19 cellular contexts compared by ENCODE assay signal in the genomic region with DNA sequence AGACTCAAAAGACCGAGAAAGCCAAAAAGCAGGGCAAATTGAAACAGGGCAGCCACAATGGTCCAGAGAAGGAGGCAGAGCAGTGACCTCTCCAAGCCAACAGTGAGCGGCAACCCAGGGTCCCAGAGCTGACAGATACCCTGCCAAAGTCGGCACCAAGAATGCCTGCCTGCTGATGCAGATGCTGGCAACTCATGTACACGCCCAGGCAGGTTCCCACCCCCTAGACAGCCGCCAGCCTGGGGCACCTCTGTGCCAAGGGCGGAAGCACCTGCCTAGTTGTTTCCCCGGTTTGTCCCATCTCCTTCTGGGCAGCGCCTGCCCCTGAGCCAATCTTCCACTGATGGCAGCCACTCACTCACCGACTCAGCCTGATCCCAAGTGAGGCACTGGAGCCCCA. TPM values are rescaled to one million over a fixed set of nuclear protein-coding genes. Genes with fewer than 3 reads are reported as not detected.
A peak's percentile ranks its signal among the peaks of the same experiment; 100 is the strongest.
DNase-seq lines count a peak whose midpoint lies in the region; ATAC-seq, FAIRE-seq and TF ChIP-seq lines count a peak whose summit lies in the region.
"Had no signal": no experiment of that assay in that cellular context is flagged by ENCODE, and none has a peak within 500 bp of the region (broad histone marks: within the 10 kb centered on the region; RNA-seq: fewer than 3 reads in every experiment).

No MANE protein-coding gene starts in this region.

- H3K36me3 Mint-ChIP-seq in stimulated activated effector memory CD8-positive, alpha-beta T cell treated with anti-CD3 and anti-CD28 coated beads, Interleukin-12 subunit alpha, Interleukin-12 subunit beta, amount 100 ng/mL, for 72 hours = no peaks in the 10 kb centered on the region
- H3K36me3 Mint-ChIP-seq: activated CD4-positive, alpha-beta memory T cell treated with anti-CD3 and anti-CD28 coated beads for 36 hours; memory B cell had no signal

- FAIRE-seq in kidney (lab: Jason Lieb, UNC) = no peak

- ATAC-seq in stimulated activated effector memory CD8-positive, alpha-beta T cell treated with anti-CD3 and anti-CD28 coated beads, Interleukin-12 subunit alpha, Interleukin-12 subunit beta, amount 100 ng/mL, for 72 hours = no peak
- ATAC-seq: CD8-positive, alpha-beta T cell had no signal

- H3K9me3 ChIP-seq in mammary epithelial cell (replicated peaks; ENCODE audit: insufficient read depth, low read length) = no peaks in the 10 kb centered on the region
- H3K9me3 ChIP-seq in kidney (ENCODE audit: control insufficient read depth in 1 of 2, low read length in 2 of 2) = no peaks in the 10 kb centered on the region

- H3K4me3 ChIP-seq in mammary epithelial cell (replicated peaks in 1 of 3; ENCODE audit: insufficient read depth in 1 of 3, low read depth in 2 of 3, low read length in 3 of 3) (no peak overlapping the region), kidney (ENCODE audit: low read length in 2 of 2) (no peak overlapping the region)
- H3K4me3 ChIP-seq: cardiac muscle cell, hepatocyte had no signal

- no peaks in the 10 kb centered on the region for H3K9me3 Mint-ChIP-seq in stimulated activated effector memory CD8-positive, alpha-beta T cell treated with anti-CD3 and anti-CD28 coated beads, Interleukin-12 subunit alpha, Interleukin-12 subunit beta, amount 100 ng/mL, for 72 hours
- H3K9me3 Mint-ChIP-seq: activated CD4-positive, alpha-beta memory T cell treated with anti-CD3 and anti-CD28 coated beads for 36 hours; CD8-positive, alpha-beta T cell; HFFc6; memory B cell had no signal

- no peaks in the 10 kb centered on the region for H4K20me1 ChIP-seq in mammary epithelial cell (ENCODE audit: insufficient read depth, low read length)

- no peak overlapping the region for H3K9ac ChIP-seq in mammary epithelial cell (ENCODE audit: insufficient read depth, low read length)
- H3K9ac ChIP-seq in kidney (ENCODE audit: low read length in 2 of 2) = peak overlapping the region in 1 of 2 donors; percentile 56

- peak overlapping the region; percentile 44 for H3K27ac Mint-ChIP-seq in stimulated activated effector memory CD8-positive, alpha-beta T cell treated with anti-CD3 and anti-CD28 coated beads, Interleukin-12 subunit alpha, Interleukin-12 subunit beta, amount 100 ng/mL, for 72 hours
- H3K27ac Mint-ChIP-seq: activated CD4-positive, alpha-beta memory T cell treated with anti-CD3 and anti-CD28 coated beads for 36 hours; CD8-positive, alpha-beta T cell; HFFc6; memory B cell had no signal

- H3K27me3 ChIP-seq in mammary epithelial cell (ENCODE audit: insufficient read depth, low read length) = no peaks in the 10 kb centered on the region
- H3K27me3 ChIP-seq: cardiac muscle cell, hepatocyte had no signal

- H3K36me3 ChIP-seq in mammary epithelial cell (ENCODE audit: insufficient read depth, low read length) (peaks cover 2% of the 10 kb centered on the region), kidney (ENCODE audit: control insufficient read depth in 1 of 2, insufficient read depth in 2 of 2, low read length in 2 of 2) (no peaks in the 10 kb centered on the region)
- H3K36me3 ChIP-seq: cardiac muscle cell had no signal

- no peak for TF ChIP-seq CTCF in mammary epithelial cell (conservative IDR thresholded peaks at IDR 0.05 in 1 of 2, IDR thresholded peaks at IDR 0.05 in 1 of 2; ENCODE audit: extremely low read depth in 1 of 2, insufficient read depth in 1 of 2, low read depth in 1 of 2, low read length in 2 of 2)
- TF ChIP-seq CTCF in kidney (IDR thresholded peaks at IDR 0.05; ENCODE audit: borderline replicate concordance, extremely low read depth, insufficient read depth) = no peak

- peak overlapping the region; percentile 61 for H3K4me2 ChIP-seq in mammary epithelial cell (ENCODE audit: insufficient read depth, low read depth, low read length)
- H3K4me2 ChIP-seq: hepatocyte had no signal

- dilution Hi-C loops in mammary epithelial cell (cut with HindIII; ENCODE audit: low sequenced_read_pairs) = loop anchor here (5.0 kb wide), 1 partner anchor 55 kb away; no protein-coding TSS in a partner anchor

- CTCF ChIA-PET in mammary epithelial cell (lab: Charles Lee; ENCODE audit: low non-redundant PET) = no interaction called here

- 1% methylated on average over 8 of the region's 9 CpGs for WGBS in mammary epithelial cell (ENCODE audit: low coverage, missing lambda C conversion rate)

- H3K79me2 ChIP-seq in mammary epithelial cell (ENCODE audit: insufficient read depth, low read length) = peaks cover 84% of the 10 kb centered on the region

- H3K4me3 Mint-ChIP-seq in stimulated activated effector memory CD8-positive, alpha-beta T cell treated with anti-CD3 and anti-CD28 coated beads, Interleukin-12 subunit alpha, Interleukin-12 subunit beta, amount 100 ng/mL, for 72 hours = no peak overlapping the region
- H3K4me3 Mint-ChIP-seq: activated CD4-positive, alpha-beta memory T cell treated with anti-CD3 and anti-CD28 coated beads for 36 hours; CD8-positive, alpha-beta T cell; HFFc6; memory B cell had no signal

- intact Hi-C loops in mammary epithelial cell (cut with micrococcal nuclease) = loop anchor here (1.0 kb wide), 1 partner anchor 13 kb away; no protein-coding TSS in a partner anchor
- intact Hi-C loops in kidney (cut with DNase I) = no loop called here

- no TSS peak for BruUV-seq in mammary epithelial cell (replicated peaks; lab: Mats Ljungman, UMichigan)

- peaks cover 28% of the 10 kb centered on the region for H3K4me1 ChIP-seq in mammary epithelial cell (ENCODE audit: insufficient read depth, low read length)
- H3K4me1 ChIP-seq in kidney (ENCODE audit: control insufficient read depth in 1 of 2, insufficient read depth in 1 of 2, low read depth in 1 of 2, low read length in 2 of 2) = peaks cover 26 to 40% of the 10 kb centered on the region in 2 donors

- H2AFZ ChIP-seq in mammary epithelial cell (ENCODE audit: low read depth, low read length) = peak overlapping the region; percentile 56
- H2AFZ ChIP-seq: hepatocyte had no signal

- DNase-seq in DMS 273 (lab: John Stamatoyannopoulos, UW; ENCODE audit: unreplicated experiment) (peak; percentile 48), DMS 273 treated with DMSO at 0.1 percent for 48 hours (lab: John Stamatoyannopoulos, UW) (no peak), mammary epithelial cell (peak; percentile 69), kidney (no peak), GOT3 (lab: John Stamatoyannopoulos, UW) (no peak), MV-4-11 (lab: John Stamatoyannopoulos, UW) (no peak), NCI-H2029 treated with DMSO at 0.1 percent for 48 hours (lab: John Stamatoyannopoulos, UW) (no peak)
- DNase-seq in stimulated activated effector memory CD8-positive, alpha-beta T cell treated with anti-CD3 and anti-CD28 coated beads, Interleukin-12 subunit alpha, Interleukin-12 subunit beta, amount 100 ng/mL, for 72 hours (ENCODE audit: low spot score in 2 of 2) = no peak
- DNase-seq: activated CD4-positive, alpha-beta memory T cell treated with anti-CD3 and anti-CD28 coated beads for 36 hours; activated effector memory CD4-positive, alpha-beta T cell treated with anti-CD3 and anti-CD28 coated beads, Interleukin-2, amount 50 U/mL, for 16 hours; CD8-positive, alpha-beta T cell; GF-D8; HFFc6; NCI-H524; retina had no signal

- in situ Hi-C loops in mammary epithelial cell (cut with MboI; ENCODE audit: low sequenced_read_pairs in 2 of 2) = no loop called here

- H3K27ac ChIP-seq in mammary epithelial cell (ENCODE audit: insufficient read depth, low read depth, low read length) (peak overlapping the region; percentile 42), kidney (ENCODE audit: low read depth in 2 of 2, low read length in 2 of 2) (peak overlapping the region; percentile 89 to 90)
- H3K27ac ChIP-seq: 22Rv1, cardiac muscle cell, hepatocyte had no signal

- peaks cover 16% of the 10 kb centered on the region for H3K4me1 Mint-ChIP-seq in stimulated activated effector memory CD8-positive, alpha-beta T cell treated with anti-CD3 and anti-CD28 coated beads, Interleukin-12 subunit alpha, Interleukin-12 subunit beta, amount 100 ng/mL, for 72 hours

RNA-seq across cellular contexts. Expression of gene KLHL25, which starts 22.1 kb away (rescaled TPM):
- total RNA-seq in mammary epithelial cell (10 to 100 TPM in 1 of 2 donors, 1 to 10 TPM in 1; 7.7 to 12.2 TPM), kidney (8.4 TPM)
- polyA plus RNA-seq in mammary epithelial cell (4.6 TPM), kidney (ENCODE audit: insufficient read depth, low read depth, low replicate concordance) (5.3 TPM)
- 7.0 TPM for polyA minus RNA-seq in mammary epithelial cell

Comparison
In these comparisons a context has a peak if more than half of its experiments do, and no peak if none do; other contexts are left out.
1. DNase-seq: peak in DMS 273 (single experiment) and mammary epithelial cell (single experiment); none in DMS 273 treated with DMSO at 0.1 percent for 48 hours (single experiment), kidney (single experiment), stimulated activated effector memory CD8-positive, alpha-beta T cell treated with anti-CD3 and anti-CD28 coated beads, Interleukin-12 subunit alpha, Interleukin-12 subunit beta, amount 100 ng/mL, for 72 hours (0 of 2), GOT3 (single experiment), MV-4-11 (single experiment) and NCI-H2029 treated with DMSO at 0.1 percent for 48 hours (single experiment).